ENCODE assay signal across 29 cellular contexts in genomic region chr10:109341986-109342385, GRCh38.
"Had no signal": no experiment of that assay in that cellular context is flagged by ENCODE, and none has a peak within 500 bp of the region (broad histone marks: within the 10 kb centered on the region; RNA-seq: fewer than 3 reads in every experiment).

No MANE protein-coding gene starts in this region.

- H3K4me3 Mint-ChIP-seq: dendritic cell treated with granulocyte-macrophage colony-stimulating factor and Interleukin-4, amounts not matched to agents 40 ng/mL and 50 ng/mL, for 4 days; effector memory CD8-positive, alpha-beta T cell; endodermal cell had no signal

- H3K36me3 ChIP-seq: colonic mucosa, esophagus muscularis mucosa, esophagus squamous epithelium, gastrocnemius medialis, gastroesophageal sphincter, heart left ventricle, heart right ventricle had no signal

- FAIRE-seq: colon, endometrium, endothelial cell of umbilical vein, frontal cortex had no signal

- H3K27me3 ChIP-seq: colonic mucosa, esophagus muscularis mucosa, esophagus squamous epithelium, foreskin keratinocyte, gastrocnemius medialis, gastroesophageal sphincter, heart left ventricle, heart right ventricle had no signal

- H3K27ac Mint-ChIP-seq: dendritic cell treated with granulocyte-macrophage colony-stimulating factor and Interleukin-4, amounts not matched to agents 40 ng/mL and 50 ng/mL, for 4 days; effector memory CD8-positive, alpha-beta T cell; endodermal cell had no signal

- H3K4me3 ChIP-seq: colonic mucosa, coronary artery, dorsolateral prefrontal cortex, esophagus muscularis mucosa, esophagus squamous epithelium, gastrocnemius medialis, gastroesophageal sphincter, heart left ventricle, heart right ventricle had no signal

- DNase-seq: colonic mucosa; cortex of kidney; dermis blood vessel endothelial cell; dorsolateral prefrontal cortex; effector CD4-positive, alpha-beta T cell; effector CD8-positive, alpha-beta T cell; effector memory CD4-positive, alpha-beta T cell; effector memory CD8-positive, alpha-beta T cell; endodermal cell; erythroblast; esophagus squamous epithelium; foreskin fibroblast; foreskin keratinocyte; foreskin melanocyte; gastrocnemius medialis; glutamatergic neuron; head of caudate nucleus; heart left ventricle; heart right ventricle had no signal

- H3K27me3 Mint-ChIP-seq: dendritic cell treated with granulocyte-macrophage colony-stimulating factor and Interleukin-4, amounts not matched to agents 40 ng/mL and 50 ng/mL, for 4 days; effector memory CD8-positive, alpha-beta T cell had no signal

- H3K27ac ChIP-seq: colonic mucosa, coronary artery, dorsolateral prefrontal cortex, epithelial cell of prostate, esophagus muscularis mucosa, esophagus squamous epithelium, foreskin keratinocyte, gastrocnemius medialis, gastroesophageal sphincter, heart left ventricle, heart right ventricle had no signal

- H3K4me1 ChIP-seq: colonic mucosa, esophagus squamous epithelium, foreskin keratinocyte, gastrocnemius medialis, gastroesophageal sphincter, heart left ventricle, heart right ventricle had no signal

- ATAC-seq: effector memory CD8-positive, alpha-beta T cell; esophagus mucosa; foreskin keratinocyte; gastrocnemius medialis; gastroesophageal sphincter; heart left ventricle; heart right ventricle had no signal

- H3K9me3 ChIP-seq: colonic mucosa, esophagus muscularis mucosa, gastrocnemius medialis, gastroesophageal sphincter had no signal
